8 cellular contexts compared by ENCODE assay signal in genomic region chr17:82098939-82099765, GRCh38. TPM values are rescaled to one million over a fixed set of nuclear protein-coding genes. Genes with fewer than 3 reads are reported as not detected.
DNase-seq lines count a peak whose midpoint lies in the region; ATAC-seq lines count a peak whose summit lies in the region.

No MANE protein-coding gene starts in this region.

- H3K36me3 ChIP-seq in ES-I3 (ENCODE audit: insufficient read depth, low read length) (peaks cover 4% of the 10 kb centered on the region; the same call in 1 of the 2 replicates), subcutaneous abdominal adipose tissue (ENCODE audit: control insufficient read depth in 5 of 5, insufficient read depth in 5 of 5, low read length in 5 of 5) (peaks cover 0 to 16% (median 9%) of the 10 kb centered on the region in 5 donors)

- no peaks in the 10 kb centered on the region for H3K36me3 Mint-ChIP-seq in immature natural killer cell

- ATAC-seq in GM21528 (IDR thresholded peaks at IDR 0.05; ENCODE audit: low FRiP score, unreplicated experiment) = peak; percentile 1

- in situ Hi-C loops in KBM-7 (cut with MboI; ENCODE audit: low pct_unique_long_range_greater_than_20kb, low sequenced_read_pairs) = no loop called here

- H3K4me3 ChIP-seq in subcutaneous abdominal adipose tissue (ENCODE audit: low read depth in 1 of 5, low read length in 5 of 5) = peak overlapping the region in 4 of 5 donors; percentile 50 to 70 (median 62)

- H3K27ac ChIP-seq in adipose tissue (ENCODE audit: low read depth, low read length) (peak overlapping the region; percentile 38), subcutaneous abdominal adipose tissue (ENCODE audit: low read depth, low read length) (peak overlapping the region; percentile 83)

- H3K9ac ChIP-seq in ES-I3 (ENCODE audit: low read depth, low read length) (peak overlapping the region; percentile 76), subcutaneous abdominal adipose tissue (ENCODE audit: low read length in 5 of 5) (peak overlapping the region in 4 of 5 donors; percentile 22 to 48 (median 46))

- H3K4me3 Mint-ChIP-seq in immature natural killer cell = peak overlapping the region; percentile 62 to 79 (median 66)

- no peaks in the 10 kb centered on the region for H3K27me3 ChIP-seq in subcutaneous abdominal adipose tissue (ENCODE audit: control insufficient read depth in 5 of 5, insufficient read depth in 4 of 5, low read length in 5 of 5)

- WGBS in adipose tissue, 3 donors = 12 to 22% (median 14%) methylated on average over 57 to 79 of the region's 81 CpGs

- DNase-seq in KBM-7 (peak; percentile 39), immature natural killer cell (no peak), SKM-1 treated with dmso at 0.1 percent for 144 hours (lab: John Stamatoyannopoulos, UW; ENCODE audit: unreplicated experiment) (no peak), T1000 (lab: John Stamatoyannopoulos, UW) (no peak)

- H3K4me1 ChIP-seq in ES-I3 (ENCODE audit: insufficient read depth, low read length) (peaks cover 18% of the 10 kb centered on the region; the same call in 1 of the 2 replicates), subcutaneous abdominal adipose tissue (ENCODE audit: control insufficient read depth in 5 of 5, insufficient read depth in 5 of 5, low read length in 5 of 5) (peaks cover 5 to 83% (median 77%) of the 10 kb centered on the region in 5 donors)

- peaks cover 0 to 8% (median 0%) of the 10 kb centered on the region in 3 donors for H3K27me3 Mint-ChIP-seq in immature natural killer cell (ENCODE audit: low read depth in 3 of 3)

- peak overlapping the region in 5 of 6 donors; percentile 34 to 82 (median 43) for H3K27ac Mint-ChIP-seq in immature natural killer cell

- H3K4me1 Mint-ChIP-seq in immature natural killer cell = peaks cover 0 to 9% of the 10 kb centered on the region in 2 donors

- H3K9me3 Mint-ChIP-seq in immature natural killer cell = no peaks in the 10 kb centered on the region

- no peaks in the 10 kb centered on the region for H3K9me3 ChIP-seq in ES-I3 (ENCODE audit: control insufficient read depth, insufficient read depth, low read length)
- H3K9me3 ChIP-seq in subcutaneous abdominal adipose tissue (ENCODE audit: control insufficient read depth in 5 of 5, low read length in 5 of 5) = no peaks in the 10 kb centered on the region

RNA-seq across cellular contexts. Expression of gene FASN, which starts 1.1 kb away (rescaled TPM):
- polyA plus RNA-seq in adipose tissue = 1,000 to 10,000 TPM in 1 of 3 donors, 100 to 1,000 TPM in 2; 464 to 3,885 (median 885) TPM
- 1 to 10 TPM in 1 of 3 donors, under 1 TPM in 2; 0.10 to 2.7 (median 0.23) TPM for polyA plus RNA-seq in immature natural killer cell

RNA-seq across cellular contexts. Expression of gene DUS1L, which starts 33.5 kb away (rescaled TPM):
- 100 to 1,000 TPM in 1 of 3 donors, 10 to 100 TPM in 2; 71.2 to 118 (median 80.9) TPM for polyA plus RNA-seq in adipose tissue
- polyA plus RNA-seq in immature natural killer cell = 10 to 100 TPM; 61.7 to 85.3 (median 82.5) TPM

RNA-seq across cellular contexts. Expression of gene GPS1, which starts 47.5 kb away (rescaled TPM):
- polyA plus RNA-seq in adipose tissue = 10 to 100 TPM; 58.9 to 89.2 (median 77.5) TPM
- polyA plus RNA-seq in immature natural killer cell = 100 to 1,000 TPM; 174 to 212 (median 183) TPM

RNA-seq across cellular contexts. Expression of gene RFNG, which starts 47.5 kb away (rescaled TPM):
- polyA plus RNA-seq in adipose tissue (10 to 100 TPM; 39.4 to 51.2 (median 41.1) TPM), immature natural killer cell (1 to 10 TPM; 2.2 to 3.7 (median 3.2) TPM)

Comparison
In these comparisons a context has a peak if more than half of its experiments do, and no peak if none do; other contexts are left out.
1. RNA of gene FASN, which starts 1.1 kb away (polyA plus RNA-seq): 464 to 3,885 TPM in adipose tissue; 0.10 to 2.7 TPM in immature natural killer cell; every median in the first group is over 100 times any median in the second.